ENCODE assay signal across 18 cellular contexts in genomic region chr2:144404621-144405312, GRCh38.
A peak's percentile ranks its signal among the peaks of the same experiment; 100 is the strongest.
DNase-seq lines count a peak whose midpoint lies in the region; ATAC-seq and TF ChIP-seq lines count a peak whose summit lies in the region.
"Had no signal": no experiment of that assay in that cellular context is flagged by ENCODE, and none has a peak within 500 bp of the region (broad histone marks: within the 10 kb centered on the region; RNA-seq: fewer than 3 reads in every experiment).

No MANE protein-coding gene starts in this region.

- ATAC-seq in GM19395 (IDR thresholded peaks at IDR 0.05; ENCODE audit: unreplicated experiment): no peak
- no peak for ATAC-seq in activated T-helper 17 cell treated with anti-CD3 and anti-CD28 coated beads, Interleukin-2, amount 50 U/mL, for 72 hours (replicated peaks)
- ATAC-seq: naive thymus-derived CD4-positive, alpha-beta T cell had no signal

- H3K27ac ChIP-seq in substantia nigra (ENCODE audit: low read depth, low read length, poor library complexity, severe bottlenecking): peak overlapping the region; percentile 57
- peak overlapping the region in 1 of 2 donors; percentile 6 for H3K27ac ChIP-seq in uterus
- H3K27ac ChIP-seq: hepatocyte, prostate gland had no signal

- H3K4me1 Mint-ChIP-seq in activated T-helper 17 cell treated with anti-CD3 and anti-CD28 coated beads, Interleukin-2, amount 50 U/mL, for 72 hours: no peaks in the 10 kb centered on the region

- H3K27ac Mint-ChIP-seq in activated T-helper 17 cell treated with anti-CD3 and anti-CD28 coated beads, Interleukin-2, amount 50 U/mL, for 72 hours: no peak overlapping the region
- H3K27ac Mint-ChIP-seq: activated CD4-positive, alpha-beta memory T cell treated with anti-CD3 and anti-CD28 coated beads, Interleukin-2, amount 10 ng/mL, durations not matched to agents 7 days and 5 days; naive thymus-derived CD4-positive, alpha-beta T cell had no signal

- H3K36me3 ChIP-seq in uterus: no peaks in the 10 kb centered on the region
- H3K36me3 ChIP-seq: prostate gland had no signal

- no peak overlapping the region for H3K4me3 Mint-ChIP-seq in activated T-helper 17 cell treated with anti-CD3 and anti-CD28 coated beads, Interleukin-2, amount 50 U/mL, for 72 hours
- H3K4me3 Mint-ChIP-seq: activated CD4-positive, alpha-beta memory T cell treated with anti-CD3 and anti-CD28 coated beads, Interleukin-2, amount 10 ng/mL, durations not matched to agents 7 days and 5 days; naive thymus-derived CD4-positive, alpha-beta T cell had no signal

- intact Hi-C loops in uterus (cut with DNase I; ENCODE audit: low total_unique reads): no loop called here

- no peaks in the 10 kb centered on the region for H3K4me1 ChIP-seq in uterus
- H3K4me1 ChIP-seq: prostate gland had no signal

- H3K9me3 Mint-ChIP-seq in activated T-helper 17 cell treated with anti-CD3 and anti-CD28 coated beads, Interleukin-2, amount 50 U/mL, for 72 hours: no peaks in the 10 kb centered on the region
- H3K9me3 Mint-ChIP-seq: activated CD4-positive, alpha-beta memory T cell treated with anti-CD3 and anti-CD28 coated beads, Interleukin-2, amount 10 ng/mL, durations not matched to agents 7 days and 5 days; naive thymus-derived CD4-positive, alpha-beta T cell had no signal

- H3K27me3 ChIP-seq in uterus: no peaks in the 10 kb centered on the region
- H3K27me3 ChIP-seq: hepatocyte had no signal

- H3K36me3 Mint-ChIP-seq in activated T-helper 17 cell treated with anti-CD3 and anti-CD28 coated beads, Interleukin-2, amount 50 U/mL, for 72 hours (ENCODE audit: low read depth): peaks cover 50% of the 10 kb centered on the region

- TF ChIP-seq CTCF in uterus (IDR thresholded peaks at IDR 0.05): no peak

- no peak for TF ChIP-seq POLR2A in uterus (IDR thresholded peaks at IDR 0.05)

- no peaks in the 10 kb centered on the region for H3K27me3 Mint-ChIP-seq in activated T-helper 17 cell treated with anti-CD3 and anti-CD28 coated beads, Interleukin-2, amount 50 U/mL, for 72 hours

- no peaks in the 10 kb centered on the region for H3K9me3 ChIP-seq in uterus
- H3K9me3 ChIP-seq: prostate gland had no signal

- H3K4me3 ChIP-seq in uterus: no peak overlapping the region
- H3K4me3 ChIP-seq: hepatocyte, prostate gland had no signal

- DNase-seq in NCI-H2227 treated with DMSO at 0.1 percent for 48 hours (lab: John Stamatoyannopoulos, UW) (peak; percentile 66), fibroblast of gingiva (ENCODE audit: low read depth) (peak; percentile 17), myocyte (ENCODE audit: low read depth) (peak; percentile 96), substantia nigra (lab: John Stamatoyannopoulos, UW) (no peak), A172 (ENCODE audit: low spot score) (no peak), uterus (no peak)
- DNase-seq: activated CD4-positive, alpha-beta memory T cell treated with anti-CD3 and anti-CD28 coated beads, Interleukin-2, amount 10 ng/mL, durations not matched to agents 7 days and 5 days; activated naive CD4-positive, alpha-beta T cell treated with Interleukin-2 at 50 U/mL for 16 hours; Kasumi-1; mammary epithelial cell; naive thymus-derived CD4-positive, alpha-beta T cell; NCI-H1105 treated with DMSO at 0.1 percent for 48 hours; NCI-H2107; T-helper 1 cell had no signal

Comparison
In these comparisons a context has a peak if more than half of its experiments do, and no peak if none do; other contexts are left out.
1. DNase-seq: peak in NCI-H2227 treated with DMSO at 0.1 percent for 48 hours (single experiment), fibroblast of gingiva (single experiment) and myocyte (single experiment); none in substantia nigra (0 of 49), A172 (single experiment) and uterus (0 of 2).